ENCODE assay signal across 26 cellular contexts in the genomic region with DNA sequence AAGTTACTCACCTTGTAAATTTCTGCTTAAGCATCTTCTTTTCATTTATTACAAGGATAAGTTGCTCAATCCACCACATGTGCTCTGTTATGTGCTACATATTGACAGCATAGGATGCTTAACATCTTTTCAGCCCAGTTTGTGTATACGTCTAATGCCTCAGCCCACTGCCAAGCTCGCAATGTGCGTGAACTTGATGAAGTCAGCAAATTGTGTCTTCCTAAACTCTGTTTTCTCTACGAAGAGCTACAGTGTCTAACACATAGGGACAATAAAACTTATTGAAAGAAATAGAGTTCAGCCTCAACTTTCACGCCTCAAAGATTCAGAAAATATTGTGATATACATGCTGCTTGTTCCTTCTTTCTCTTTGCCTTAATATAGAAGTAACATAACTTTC.
"Had no signal": no experiment of that assay in that cellular context is flagged by ENCODE, and none has a peak within 500 bp of the region (broad histone marks: within the 10 kb centered on the region; RNA-seq: fewer than 3 reads in every experiment).

No MANE protein-coding gene starts in this region.

- H3K9me3 ChIP-seq: colonic mucosa, esophagus squamous epithelium, gastrocnemius medialis, heart right ventricle, left lung, lower lobe of right lung, mucosa of descending colon had no signal

- FAIRE-seq: endometrium, islet of Langerhans, keratinocyte had no signal

- H3K4me3 ChIP-seq: colonic mucosa, esophagus squamous epithelium, gastrocnemius medialis, heart right ventricle, left lung, lower lobe of right lung, mucosa of descending colon had no signal

- H3K36me3 ChIP-seq: colonic mucosa, esophagus squamous epithelium, gastrocnemius medialis, heart right ventricle, left lung, lower lobe of right lung had no signal

- DNase-seq: colonic mucosa; cortex of kidney; effector CD8-positive, alpha-beta T cell; effector memory CD8-positive, alpha-beta T cell; endodermal cell; erythroblast; esophagus squamous epithelium; foreskin fibroblast; foreskin melanocyte; gastrocnemius medialis; glutamatergic neuron; head of caudate nucleus; heart right ventricle; hippocampal formation; left cardiac atrium; left lung; left ventricle myocardium superior; lower lobe of right lung; mesenchymal stem cell; mucosa of descending colon; naive B cell had no signal

- H3K27ac ChIP-seq: colonic mucosa, epithelial cell of prostate, esophagus squamous epithelium, gastrocnemius medialis, heart right ventricle, left lung, lower lobe of right lung had no signal

- ATAC-seq: effector memory CD8-positive, alpha-beta T cell; esophagus mucosa; gastrocnemius medialis; heart right ventricle; left cardiac atrium; left lung; left ventricle myocardium superior; lower lobe of right lung; mucosa of descending colon had no signal

- H3K4me1 ChIP-seq: colonic mucosa, gastrocnemius medialis, heart right ventricle, left lung, lower lobe of right lung had no signal

- H3K27me3 ChIP-seq: colonic mucosa, esophagus squamous epithelium, gastrocnemius medialis, heart right ventricle, left lung had no signal
